ENCODE assay signal across 8 cellular contexts in the genomic region with DNA sequence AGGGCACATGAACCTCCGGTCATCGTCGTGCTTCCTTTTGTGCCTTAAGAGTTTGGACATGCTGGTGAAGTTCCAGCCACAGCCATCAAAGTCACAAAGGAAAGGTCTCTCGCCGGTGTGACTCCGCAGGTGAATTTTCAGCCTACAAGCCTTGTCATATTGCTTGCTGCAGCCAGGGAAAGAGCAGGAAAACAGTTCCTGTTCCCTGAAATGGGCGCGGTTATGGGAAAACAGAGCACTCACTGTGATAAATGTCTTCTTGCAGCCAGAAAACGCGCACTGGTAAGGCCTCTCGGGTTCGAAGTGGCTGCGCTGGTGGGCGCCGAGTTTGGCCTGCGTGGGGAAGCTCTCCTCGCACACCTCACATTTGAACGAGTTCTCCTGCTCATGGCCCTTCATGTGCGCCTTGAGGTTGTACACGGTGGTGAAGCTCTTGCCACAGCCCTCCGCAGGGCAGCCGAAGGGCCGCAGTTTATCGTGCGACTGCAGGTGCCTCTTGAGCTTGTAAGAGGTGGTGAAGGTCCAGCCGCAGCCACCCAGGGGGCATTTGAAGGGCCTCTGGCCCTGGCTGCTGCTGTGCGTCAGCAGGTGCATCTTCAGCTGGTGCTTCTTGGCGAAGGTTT. TPM values are rescaled to one million over a fixed set of nuclear protein-coding genes. Genes with fewer than 3 reads are reported as not detected.
DNase-seq lines count a peak whose midpoint lies in the region; ATAC-seq and TF ChIP-seq lines count a peak whose summit lies in the region.
"Not testable (repeated sequence)": the region's sequence is repeated elsewhere in the genome, so short reads cannot be mapped to it uniquely, and the experiment has no call there.

No MANE protein-coding gene starts in this region.

- not testable (repeated sequence) for DNase-seq in AG04450 (ENCODE audit: low read depth, low spot score); activated B cell treated with CpG ODN at 0.5 μM for 24 hours; breast epithelium (ENCODE audit: low spot score in 2 of 2); fibroblast of the aortic adventitia (ENCODE audit: low read depth); mesenchymal stem cell; stimulated activated naive B cell treated with anti-CD40 and anti-IgM and Interleukin-4, amounts not matched to agents 10 μg/mL and 1 μg/mL and 100 μg/mL, for 72 hours
- peak; percentile 14 for DNase-seq in NCI-H2196 treated with DMSO at 0.1 percent for 48 hours (lab: John Stamatoyannopoulos, UW; ENCODE audit: unreplicated experiment)

- not testable (repeated sequence) for TF ChIP-seq POLR2A in breast epithelium (IDR thresholded peaks at IDR 0.05)

- not testable (repeated sequence) for H3K9me3 ChIP-seq in AG04450 (ENCODE audit: control insufficient read depth, insufficient read depth, low read length); breast epithelium; mesenchymal stem cell (ENCODE audit: control insufficient read depth, low read length)

- H3K27ac Mint-ChIP-seq in activated B cell treated with CpG ODN at 0.5 μM for 24 hours = peak overlapping the region; percentile 46
- not testable (repeated sequence) for H3K27ac Mint-ChIP-seq in stimulated activated naive B cell treated with anti-CD40 and anti-IgM and Interleukin-4, amounts not matched to agents 10 μg/mL and 1 μg/mL and 100 μg/mL, for 72 hours

- not testable (repeated sequence) for TF ChIP-seq CTCF in AG04450 (IDR thresholded peaks at IDR 0.05; ENCODE audit: low read depth, low read length); activated B cell treated with CpG ODN at 0.5 μM for 24 hours (IDR thresholded peaks at IDR 0.05); breast epithelium (IDR thresholded peaks at IDR 0.05); fibroblast of the aortic adventitia (IDR thresholded peaks at IDR 0.05; ENCODE audit: insufficient read depth, low read length)

- H4K91ac ChIP-seq in mesenchymal stem cell (ENCODE audit: low read length) = not testable (repeated sequence)

- not testable (repeated sequence) for H3K79me1 ChIP-seq in mesenchymal stem cell (replicated peaks; ENCODE audit: low read length, poor library complexity, severe bottlenecking)

- H3K4ac ChIP-seq in mesenchymal stem cell (ENCODE audit: low read depth in 1 of 2, low read length in 2 of 2) = not testable (repeated sequence)

- 92% methylated on average over 18 of the region's 28 CpGs for WGBS in mesenchymal stem cell

- not testable (repeated sequence) for H2BK12ac ChIP-seq in mesenchymal stem cell (ENCODE audit: low read length in 2 of 2)

- H3K18ac ChIP-seq in mesenchymal stem cell (ENCODE audit: low read depth in 1 of 2, low read length in 2 of 2) = not testable (repeated sequence)

- H3K4me2 ChIP-seq in mesenchymal stem cell (ENCODE audit: low read length, poor library complexity, severe bottlenecking) = not testable (repeated sequence)

- not testable (repeated sequence) for H3K36me3 ChIP-seq in breast epithelium; mesenchymal stem cell (ENCODE audit: control insufficient read depth in 1 of 2, insufficient read depth in 2 of 2, low read depth in 1 of 2, low read length in 2 of 2)

- POLR2A ChIA-PET in AG04450 (lab: Yijun Ruan, JAX); activated B cell treated with CpG ODN at 0.5 μM for 24 hours (lab: Charles Lee): not testable (repeated sequence)

- not testable (repeated sequence) for H2AFZ ChIP-seq in mesenchymal stem cell (ENCODE audit: low read depth, low read length)

- intact Hi-C loops in activated B cell treated with CpG ODN at 0.5 μM for 24 hours (cut with micrococcal nuclease) = loop anchor here (10.0 kb wide), 1 partner anchor 1344 kb away; a partner anchor contains a TSS
- intact Hi-C loops in breast epithelium (cut with DNase I; ENCODE audit: low total_unique reads) = not testable (repeated sequence)

- CTCF ChIA-PET in AG04450 (lab: Charles Lee); activated B cell treated with CpG ODN at 0.5 μM for 24 hours (lab: Charles Lee): not testable (repeated sequence)

- H3K4me3 ChIP-seq in AG04450 (ENCODE audit: low read depth, low read length) = peak overlapping the region; percentile 51
- peak overlapping the region; percentile 43 to 71 (median 54) for H3K4me3 ChIP-seq in breast epithelium
- peak overlapping the region; percentile 60 for H3K4me3 ChIP-seq in fibroblast of the aortic adventitia (ENCODE audit: low read depth, low read length)
- peak overlapping the region in 1 of 2 experiments; percentile 66 for H3K4me3 ChIP-seq in mesenchymal stem cell (ENCODE audit: insufficient read depth in 1 of 2, low read depth in 1 of 2, low read length in 2 of 2)

- peak overlapping the region; percentile 89 for H3K9ac ChIP-seq in mesenchymal stem cell (ENCODE audit: low read length)

- not testable (repeated sequence) for H3K14ac ChIP-seq in mesenchymal stem cell (ENCODE audit: low read length in 2 of 2)

- H3K27ac ChIP-seq in AG04450 (ENCODE audit: low read depth, low read length); mesenchymal stem cell (ENCODE audit: low read length, poor library complexity, severe bottlenecking): not testable (repeated sequence)
- H3K27ac ChIP-seq in breast epithelium = peak overlapping the region; percentile 92 to 97

- H3K4me3 Mint-ChIP-seq in activated B cell treated with CpG ODN at 0.5 μM for 24 hours = not testable (repeated sequence)
- H3K4me3 Mint-ChIP-seq in stimulated activated naive B cell treated with anti-CD40 and anti-IgM and Interleukin-4, amounts not matched to agents 10 μg/mL and 1 μg/mL and 100 μg/mL, for 72 hours = peak overlapping the region; percentile 39 to 84

- not testable (repeated sequence) for H4K8ac ChIP-seq in mesenchymal stem cell (ENCODE audit: low read length)

- H3K4me1 Mint-ChIP-seq in activated B cell treated with CpG ODN at 0.5 μM for 24 hours = peaks cover 41% of the 10 kb centered on the region
- H3K4me1 Mint-ChIP-seq in stimulated activated naive B cell treated with anti-CD40 and anti-IgM and Interleukin-4, amounts not matched to agents 10 μg/mL and 1 μg/mL and 100 μg/mL, for 72 hours = peaks cover 7 to 21% of the 10 kb centered on the region in 2 donors

- H3K9me3 Mint-ChIP-seq in activated B cell treated with CpG ODN at 0.5 μM for 24 hours; stimulated activated naive B cell treated with anti-CD40 and anti-IgM and Interleukin-4, amounts not matched to agents 10 μg/mL and 1 μg/mL and 100 μg/mL, for 72 hours: not testable (repeated sequence)

- ATAC-seq in GM21381 (IDR thresholded peaks at IDR 0.05; ENCODE audit: unreplicated experiment) = peak; percentile 1
- not testable (repeated sequence) for ATAC-seq in activated B cell treated with CpG ODN at 0.5 μM for 24 hours (ENCODE audit: low read depth)
- ATAC-seq in stimulated activated naive B cell treated with anti-CD40 and anti-IgM and Interleukin-4, amounts not matched to agents 10 μg/mL and 1 μg/mL and 100 μg/mL, for 72 hours (replicated peaks) = peak; percentile 6

- H3K4me1 ChIP-seq in breast epithelium; mesenchymal stem cell (ENCODE audit: control insufficient read depth, insufficient read depth, low read depth, low read length): not testable (repeated sequence)

- H2AK5ac ChIP-seq in mesenchymal stem cell (ENCODE audit: low read length, severe bottlenecking) = not testable (repeated sequence)

- peaks cover 24% of the 10 kb centered on the region for H3K36me3 Mint-ChIP-seq in activated B cell treated with CpG ODN at 0.5 μM for 24 hours (ENCODE audit: low read depth)
- H3K36me3 Mint-ChIP-seq in stimulated activated naive B cell treated with anti-CD40 and anti-IgM and Interleukin-4, amounts not matched to agents 10 μg/mL and 1 μg/mL and 100 μg/mL, for 72 hours = not testable (repeated sequence)

- H2BK120ac ChIP-seq in mesenchymal stem cell (ENCODE audit: low read depth, low read length) = not testable (repeated sequence)

- not testable (repeated sequence) for H2BK15ac ChIP-seq in mesenchymal stem cell (ENCODE audit: low read depth, poor library complexity, severe bottlenecking)

- not testable (repeated sequence) for H3K27me3 ChIP-seq in AG04450 (ENCODE audit: control insufficient read depth, insufficient read depth, low read length); breast epithelium; mesenchymal stem cell (ENCODE audit: control insufficient read depth in 1 of 2, insufficient read depth in 1 of 2, low read length in 2 of 2)

- not testable (repeated sequence) for H3K23ac ChIP-seq in mesenchymal stem cell (ENCODE audit: low read length in 2 of 2)

- not testable (repeated sequence) for H3K27me3 Mint-ChIP-seq in activated B cell treated with CpG ODN at 0.5 μM for 24 hours; stimulated activated naive B cell treated with anti-CD40 and anti-IgM and Interleukin-4, amounts not matched to agents 10 μg/mL and 1 μg/mL and 100 μg/mL, for 72 hours

- H2BK5ac ChIP-seq in mesenchymal stem cell (ENCODE audit: low read depth, low read length, poor library complexity, severe bottlenecking) = not testable (repeated sequence)

RNA-seq across cellular contexts. Expression of a gene that starts 1.2 kb away (rescaled TPM):
- 1.8 and 2.0 TPM in 2 replicates for polyA plus RNA-seq in AG04450 (2011; rRNA removed)
- polyA minus RNA-seq in AG04450 (2011; rRNA and poly(A)+ RNA removed) = 6.9 TPM in 2 replicates
- total RNA-seq in activated B cell treated with CpG ODN at 0.5 μM for 24 hours (9.2 and 9.8 TPM in 2 replicates), breast epithelium (10 to 100 TPM in 1 of 3 donors, 1 to 10 TPM in 2; 6.9 to 13.2 (median 7.5) TPM), fibroblast of the aortic adventitia (ENCODE audit: low replicate concordance) (5.2 and 7.6 TPM in 2 replicates)
- polyA plus RNA-seq in mesenchymal stem cell (2013, experiment 1 of 2) = not detected
- polyA plus RNA-seq in mesenchymal stem cell (2013, experiment 2 of 2) = not detected
